In genomic region chr20:5119143-5119434, GRCh38 we compare ENCODE assay signal across 8 cellular contexts. TPM values are rescaled to one million over a fixed set of nuclear protein-coding genes. Genes with fewer than 3 reads are reported as not detected.
DNase-seq lines count a peak whose midpoint lies in the region; ATAC-seq, FAIRE-seq and TF ChIP-seq lines count a peak whose summit lies in the region.

No MANE protein-coding gene starts in this region.

- TF ChIP-seq POLR2A in GM12878 (IDR thresholded peaks at IDR 0.05; ENCODE audit: low read depth, low read length), result no peak

- 0% methylated on average over 21 of the region's 21 CpGs for WGBS in GM12878 (ENCODE audit: insufficient coverage, insufficient replicate concordance, low lambda C conversion rate, missing lambda C conversion rate)
- WGBS in lung, 2 donors, result 0 to 1% methylated on average over 21 of the region's 21 CpGs

- no peak for FAIRE-seq in GM12878 (lab: Jason Lieb, UNC)

- H3K27me3 ChIP-seq in GM12878 (replicated peaks in 1 of 2; ENCODE audit: control insufficient read depth in 2 of 2, insufficient read depth in 2 of 2, low read length in 1 of 2) (no peaks in the 10 kb centered on the region), lung (ENCODE audit: control insufficient read depth, insufficient read depth) (no peaks in the 10 kb centered on the region)

- peak overlapping the region; percentile 67 for H3K4me2 ChIP-seq in GM12878 (ENCODE audit: control insufficient read depth, insufficient read depth)

- TF ChIP-seq RAD21 in GM12878 (IDR thresholded peaks at IDR 0.05; ENCODE audit: insufficient read depth, low read depth, low read length), result no peak

- in situ Hi-C loops in GM12878 (cut with MboI), result no loop called here

- intact Hi-C loops in GM12878 (cut with micrococcal nuclease; ENCODE audit: unreplicated experiment), result loop anchor here (2.0 kb wide), 1 partner anchor 40 kb away; no protein-coding TSS in a partner anchor

- no peak for DNase-seq in activated naive CD4-positive, alpha-beta T cell treated with anti-CD3 and anti-CD28 coated beads, Interleukin-2, amount 10 ng/mL, durations not matched to agents 7 days and 5 days
- DNase-seq in activated naive CD4-positive, alpha-beta T cell treated with anti-CD3 and anti-CD28 coated beads, Interleukin-2, amount 50 U/mL, for 16 hours, result no peak
- DNase-seq in GM12878 (ENCODE audit: low read depth, low spot score), result no peak
- no peak for DNase-seq in lung (ENCODE audit: low spot score)
- no peak for DNase-seq in type B pancreatic cell (ENCODE audit: extremely low spot score, unreplicated experiment)
- no peak for DNase-seq in islet precursor cell

- H3K27ac Mint-ChIP-seq in activated naive CD4-positive, alpha-beta T cell treated with anti-CD3 and anti-CD28 coated beads, Interleukin-2, amount 10 ng/mL, durations not matched to agents 7 days and 5 days, result peak overlapping the region; percentile 99
- H3K27ac Mint-ChIP-seq in type B pancreatic cell, result peak overlapping the region; percentile 83

- POLR2A ChIA-PET in GM12878 (lab: Charles Lee), result interaction anchor here (0.6 to 2.0 kb wide), 6 partner anchors 10 to 823 kb away, joined by 3 to 6 read pairs (median 4); no protein-coding TSS in a partner anchor

- peaks cover 52% of the 10 kb centered on the region for H3K36me3 Mint-ChIP-seq in activated naive CD4-positive, alpha-beta T cell treated with anti-CD3 and anti-CD28 coated beads, Interleukin-2, amount 10 ng/mL, durations not matched to agents 7 days and 5 days
- peaks cover 14% of the 10 kb centered on the region for H3K36me3 Mint-ChIP-seq in type B pancreatic cell

- no peak for ATAC-seq in GM12878
- no peak for ATAC-seq in lung (ENCODE audit: insufficient read depth, low FRiP score)
- no peak for ATAC-seq in HG03039 (IDR thresholded peaks at IDR 0.05; ENCODE audit: unreplicated experiment)
- no peak for ATAC-seq in HG03108 (IDR thresholded peaks at IDR 0.05; ENCODE audit: unreplicated experiment)

- SMC1A ChIA-PET in GM12878 (lab: Charles Lee; ENCODE audit: uncharacterized antibody, unreplicated experiment), result interaction anchor here (1.0 to 5.8 kb wide), 5 partner anchors 8 to 162 kb away, joined by 3 to 55 read pairs (median 10); partner anchors contain the start of gene CDS2

- RAD21 ChIA-PET in GM12878 (lab: Charles Lee; ENCODE audit: unreplicated experiment), result interaction anchor here (0.7 to 4.0 kb wide), 4 partner anchors 45 to 307 kb away, joined by 3 to 34 read pairs (median 3); no protein-coding TSS in a partner anchor

- peaks cover 81% of the 10 kb centered on the region for H3K4me1 Mint-ChIP-seq in activated naive CD4-positive, alpha-beta T cell treated with anti-CD3 and anti-CD28 coated beads, Interleukin-2, amount 10 ng/mL, durations not matched to agents 7 days and 5 days
- peaks cover 29% of the 10 kb centered on the region for H3K4me1 Mint-ChIP-seq in type B pancreatic cell (ENCODE audit: unreplicated experiment)

- no peaks in the 10 kb centered on the region for H4K20me1 ChIP-seq in GM12878 (ENCODE audit: control insufficient read depth, insufficient read depth)

- peak overlapping the region; percentile 97 for H3K4me3 Mint-ChIP-seq in activated naive CD4-positive, alpha-beta T cell treated with anti-CD3 and anti-CD28 coated beads, Interleukin-2, amount 10 ng/mL, durations not matched to agents 7 days and 5 days
- peak overlapping the region; percentile 96 for H3K4me3 Mint-ChIP-seq in type B pancreatic cell

- no peak for TF ChIP-seq EP300 in GM12878 (IDR thresholded peaks at IDR 0.05; ENCODE audit: borderline replicate concordance in 1 of 2, control insufficient read depth in 1 of 2, low read depth in 2 of 2, low read length in 2 of 2)

- H3K36me3 ChIP-seq in GM12878 (ENCODE audit: control insufficient read depth in 2 of 2, insufficient read depth in 2 of 2, low read length in 1 of 2) (peaks cover 2 to 17% of the 10 kb centered on the region in 2 experiments), lung (ENCODE audit: control insufficient read depth in 2 of 2, insufficient read depth in 2 of 2, low read length in 2 of 2) (peaks cover 0 to 5% of the 10 kb centered on the region in 2 donors)

- H3K27ac ChIP-seq in GM12878 (ENCODE audit: control insufficient read depth, insufficient read depth), result peak overlapping the region; percentile 94
- peak overlapping the region in 1 of 2 donors; percentile 90 for H3K27ac ChIP-seq in lung (ENCODE audit: low read depth in 1 of 2, low read length in 1 of 2)

- H3K79me2 ChIP-seq in GM12878 (ENCODE audit: control insufficient read depth, insufficient read depth, low read length), result peaks cover 45% of the 10 kb centered on the region

- no peaks in the 10 kb centered on the region for H3K9me3 ChIP-seq in GM12878 (replicated peaks; ENCODE audit: control insufficient read depth, insufficient read depth, low read length)
- H3K9me3 ChIP-seq in lung (ENCODE audit: control insufficient read depth in 2 of 2, insufficient read depth in 1 of 2, low read length in 1 of 2), result no peaks in the 10 kb centered on the region

- no TSS peak for BruUV-seq in GM12878 (replicated peaks; lab: Mats Ljungman, UMichigan)

- peaks cover 3% of the 10 kb centered on the region for H3K27me3 Mint-ChIP-seq in activated naive CD4-positive, alpha-beta T cell treated with anti-CD3 and anti-CD28 coated beads, Interleukin-2, amount 10 ng/mL, durations not matched to agents 7 days and 5 days
- no peaks in the 10 kb centered on the region for H3K27me3 Mint-ChIP-seq in type B pancreatic cell

- no peak overlapping the region for H2AFZ ChIP-seq in GM12878 (ENCODE audit: control insufficient read depth, low read depth, low read length)

- peak overlapping the region; percentile 84 for H3K4me3 ChIP-seq in GM12878
- peak overlapping the region; percentile 73 for H3K4me3 ChIP-seq in lung

- CTCF ChIA-PET in activated naive CD4-positive, alpha-beta T cell treated with anti-CD3 and anti-CD28 coated beads, Interleukin-2, amount 10 ng/mL, durations not matched to agents 7 days and 5 days (lab: Charles Lee), result interaction anchor here (1.9 to 2.5 kb wide), 2 partner anchors 18 to 73 kb away, joined by 11 read pairs; no protein-coding TSS in a partner anchor
- CTCF ChIA-PET in GM12878 (lab: Yijun Ruan, JAX), result interaction anchor here (1.6 to 2.6 kb wide), 4 partner anchors 10 to 104 kb away, joined by 6 to 9 read pairs (median 8); no protein-coding TSS in a partner anchor

- H3K4me1 ChIP-seq in GM12878 (ENCODE audit: control insufficient read depth, insufficient read depth, low read length), result peaks cover 4% of the 10 kb centered on the region; the same call in 1 of the 2 replicates
- H3K4me1 ChIP-seq in lung (ENCODE audit: control insufficient read depth in 2 of 2, insufficient read depth in 2 of 2, low read length in 2 of 2), result peaks cover 0 to 4% of the 10 kb centered on the region in 2 donors

- TF ChIP-seq CTCF in GM12878 (IDR thresholded peaks at IDR 0.05 in 2 of 3, conservative IDR thresholded peaks at IDR 0.05 in 1 of 3; ENCODE audit: control insufficient read depth in 2 of 3, extremely low read depth in 1 of 3, insufficient read depth in 1 of 3, low read depth in 3 of 3, low read length in 3 of 3) (no peak), lung (IDR thresholded peaks at IDR 0.05; ENCODE audit: control extremely low read depth, extremely low read depth) (no peak), type B pancreatic cell (conservative IDR thresholded peaks at IDR 0.05) (no peak)

- no peaks in the 10 kb centered on the region for H3K9me3 Mint-ChIP-seq in activated naive CD4-positive, alpha-beta T cell treated with anti-CD3 and anti-CD28 coated beads, Interleukin-2, amount 10 ng/mL, durations not matched to agents 7 days and 5 days
- H3K9me3 Mint-ChIP-seq in type B pancreatic cell, result no peaks in the 10 kb centered on the region

- peak overlapping the region; percentile 94 for H3K9ac ChIP-seq in GM12878 (ENCODE audit: control insufficient read depth, insufficient read depth, low read length)

RNA-seq across cellular contexts. Expression of gene PCNA, which starts 0.7 kb away (rescaled TPM):
- total RNA-seq in GM12878 (2013; cell fraction: nucleolus; rRNA removed), result 68.2 and 72.6 TPM in 2 replicates
- total RNA-seq in GM12878 (2014; rRNA removed), result 493 and 526 TPM in 2 replicates
- total RNA-seq in GM12878 (2014; rRNA removed; fragmentation: Illumina TruSeq; extraction: Trizol), result 470 and 509 TPM in 2 replicates
- 389 and 402 TPM in 2 replicates for total RNA-seq in GM12878 (2021)
- polyA plus RNA-seq in GM12878 (2011; ENCODE audit: low read depth), result 175 TPM
- 565 and 738 TPM in 2 replicates for polyA plus RNA-seq in GM12878 (2011; rRNA removed)
- 683 and 744 TPM in 2 replicates for polyA plus RNA-seq in GM12878 (2011; cell fraction: cytosol; rRNA removed)
- 317 and 447 TPM in 2 replicates for polyA plus RNA-seq in GM12878 (2011; cell fraction: nucleus; rRNA removed)
- polyA plus RNA-seq in GM12878 (2012), result 215 and 236 TPM in 2 replicates
- polyA plus RNA-seq in GM12878 (2014; fragmentation: Illumina TruSeq; extraction: Trizol), result 459 and 487 TPM in 2 replicates
- 100 to 1,000 TPM; 651 to 694 TPM for polyA plus RNA-seq in GM12878 (2014; fragmentation: Nextera tagmentation; extraction: Ambion mirVana)
- 464 and 516 TPM in 2 replicates for polyA plus RNA-seq in GM12878 (2014; rRNA removed)
- 100 to 1,000 TPM; 568 to 618 TPM for polyA plus RNA-seq in GM12878 (2016; fragmentation: Nextera tagmentation; extraction: Ambion mirVana)
- polyA minus RNA-seq in GM12878 (2011; rRNA and poly(A)+ RNA removed), result 328 and 409 TPM in 2 replicates
- polyA minus RNA-seq in GM12878 (2011; cell fraction: cytosol; rRNA and poly(A)+ RNA removed), result 236 and 284 TPM in 2 replicates
- polyA minus RNA-seq in GM12878 (2011; cell fraction: nucleus; rRNA and poly(A)+ RNA removed), result 83.2 and 141 TPM in 2 replicates
- total RNA-seq in lung, result 10 to 100 TPM; 47.9 to 50.0 TPM
- polyA plus RNA-seq in lung, result 10 to 100 TPM; 67.3 to 74.1 TPM
- total RNA-seq in type B pancreatic cell (ENCODE audit: low replicate concordance), result 128 and 180 TPM in 2 replicates

RNA-seq across cellular contexts. Expression of gene TMEM230, which starts 6.2 kb away (rescaled TPM):
- 48.5 and 48.6 TPM in 2 replicates for total RNA-seq in GM12878 (2013; cell fraction: nucleolus; rRNA removed)
- total RNA-seq in GM12878 (2014; rRNA removed), result 139 and 176 TPM in 2 replicates
- 102 and 105 TPM in 2 replicates for total RNA-seq in GM12878 (2014; rRNA removed; fragmentation: Illumina TruSeq; extraction: Trizol)
- 81.7 and 82.4 TPM in 2 replicates for total RNA-seq in GM12878 (2021)
- polyA plus RNA-seq in GM12878 (2011; ENCODE audit: low read depth), result 55.1 TPM
- 131 and 151 TPM in 2 replicates for polyA plus RNA-seq in GM12878 (2011; rRNA removed)
- 99.3 and 105 TPM in 2 replicates for polyA plus RNA-seq in GM12878 (2011; cell fraction: cytosol; rRNA removed)
- 32.1 and 46.0 TPM in 2 replicates for polyA plus RNA-seq in GM12878 (2011; cell fraction: nucleus; rRNA removed)
- polyA plus RNA-seq in GM12878 (2012), result 72.7 and 77.3 TPM in 2 replicates
- polyA plus RNA-seq in GM12878 (2014; fragmentation: Illumina TruSeq; extraction: Trizol), result 129 and 150 TPM in 2 replicates
- 10 to 100 TPM; 53.0 to 69.1 TPM for polyA plus RNA-seq in GM12878 (2014; fragmentation: Nextera tagmentation; extraction: Ambion mirVana)
- polyA plus RNA-seq in GM12878 (2014; rRNA removed), result 141 and 157 TPM in 2 replicates
- 100 to 1,000 TPM; 183 to 185 TPM for polyA plus RNA-seq in GM12878 (2016; fragmentation: Nextera tagmentation; extraction: Ambion mirVana)
- 38.9 and 49.5 TPM in 2 replicates for polyA minus RNA-seq in GM12878 (2011; rRNA and poly(A)+ RNA removed)
- polyA minus RNA-seq in GM12878 (2011; cell fraction: cytosol; rRNA and poly(A)+ RNA removed), result 17.6 and 21.7 TPM in 2 replicates
- polyA minus RNA-seq in GM12878 (2011; cell fraction: nucleus; rRNA and poly(A)+ RNA removed), result 10.4 and 10.6 TPM in 2 replicates
- total RNA-seq in lung, result 10 to 100 TPM; 89.2 to 93.8 TPM
- polyA plus RNA-seq in lung, result 100 to 1,000 TPM in 1 of 2 donors, 10 to 100 TPM in 1; 88.3 to 160 TPM
- 87.0 and 87.5 TPM in 2 replicates for total RNA-seq in type B pancreatic cell (ENCODE audit: low replicate concordance)

RNA-seq across cellular contexts. Expression of gene CDS2, which starts 7.7 kb away (rescaled TPM):
- 65.8 and 72.7 TPM in 2 replicates for total RNA-seq in GM12878 (2013; cell fraction: nucleolus; rRNA removed)
- 16.5 and 19.6 TPM in 2 replicates for total RNA-seq in GM12878 (2014; rRNA removed)
- total RNA-seq in GM12878 (2014; rRNA removed; fragmentation: Illumina TruSeq; extraction: Trizol), result 19.3 and 19.8 TPM in 2 replicates
- 41.1 and 41.4 TPM in 2 replicates for total RNA-seq in GM12878 (2021)
- polyA plus RNA-seq in GM12878 (2011; ENCODE audit: low read depth), result 8.5 TPM
- polyA plus RNA-seq in GM12878 (2011; rRNA removed), result 89.4 and 94.7 TPM in 2 replicates
- polyA plus RNA-seq in GM12878 (2011; cell fraction: cytosol; rRNA removed), result 34.4 and 52.3 TPM in 2 replicates
- 38.5 and 57.8 TPM in 2 replicates for polyA plus RNA-seq in GM12878 (2011; cell fraction: nucleus; rRNA removed)
- polyA plus RNA-seq in GM12878 (2012), result 9.9 and 13.1 TPM in 2 replicates
- 26.4 and 29.3 TPM in 2 replicates for polyA plus RNA-seq in GM12878 (2014; fragmentation: Illumina TruSeq; extraction: Trizol)
- 10 to 100 TPM; 11.5 to 15.4 TPM for polyA plus RNA-seq in GM12878 (2014; fragmentation: Nextera tagmentation; extraction: Ambion mirVana)
- 13.5 and 17.8 TPM in 2 replicates for polyA plus RNA-seq in GM12878 (2014; rRNA removed)
- 10 to 100 TPM; 59.5 to 59.8 TPM for polyA plus RNA-seq in GM12878 (2016; fragmentation: Nextera tagmentation; extraction: Ambion mirVana)
- polyA minus RNA-seq in GM12878 (2011; rRNA and poly(A)+ RNA removed), result 64.4 and 105 TPM in 2 replicates
- polyA minus RNA-seq in GM12878 (2011; cell fraction: cytosol; rRNA and poly(A)+ RNA removed), result 9.4 and 16.5 TPM in 2 replicates
- polyA minus RNA-seq in GM12878 (2011; cell fraction: nucleus; rRNA and poly(A)+ RNA removed), result 15.5 and 20.8 TPM in 2 replicates
- total RNA-seq in lung, result 10 to 100 TPM; 39.4 to 50.8 TPM
- 10 to 100 TPM; 15.7 to 34.6 TPM for polyA plus RNA-seq in lung
- total RNA-seq in type B pancreatic cell (ENCODE audit: low replicate concordance), result 41.5 and 44.4 TPM in 2 replicates
